ENCODE assay signal across 8 cellular contexts in genomic region chr12:72271401-72271740, GRCh38. TPM values are rescaled to one million over a fixed set of nuclear protein-coding genes. Genes with fewer than 3 reads are reported as not detected.
DNase-seq lines count a peak whose midpoint lies in the region; ATAC-seq and TF ChIP-seq lines count a peak whose summit lies in the region.

No MANE protein-coding gene starts in this region.

- no peak overlapping the region for H3K9ac ChIP-seq in Karpas-422 (ENCODE audit: low read length)

- H2AFZ ChIP-seq in Karpas-422 (ENCODE audit: low read length) = no peak overlapping the region

- no peaks in the 10 kb centered on the region for H3K4me1 ChIP-seq in Karpas-422 (ENCODE audit: low read length)

- H4K20me1 ChIP-seq in Karpas-422 (ENCODE audit: insufficient read depth, low read depth, low read length) = no peaks in the 10 kb centered on the region

- peaks cover 21% of the 10 kb centered on the region for H3K4me1 Mint-ChIP-seq in brain

- no peak for TF ChIP-seq CTCF in brain (conservative IDR thresholded peaks at IDR 0.05)

- no peak overlapping the region for H3K4me2 ChIP-seq in Karpas-422 (ENCODE audit: low read depth, low read length, poor library complexity, severe bottlenecking)

- in situ Hi-C loops in ACHN (cut with HindIII; ENCODE audit: low pct_ligation_motif_present, low pct_unique_long_range_greater_than_20kb, low sequenced_read_pairs) = no loop called here
- in situ Hi-C loops in KBM-7 (cut with MboI; ENCODE audit: low pct_unique_long_range_greater_than_20kb, low sequenced_read_pairs) = no loop called here

- no peaks in the 10 kb centered on the region for H3K27me3 ChIP-seq in Karpas-422 (ENCODE audit: low read length)

- DNase-seq in ACHN (peak; percentile 29), KBM-7 (peak; percentile 41), inferior parietal cortex (ENCODE audit: extremely low spot score) (peak; percentile 41), Karpas-422 (no peak)

- peak overlapping the region in 3 of 5 experiments; percentile 53 to 89 (median 67) for H3K27ac Mint-ChIP-seq in brain

- no peaks in the 10 kb centered on the region for H3K9me2 ChIP-seq in Karpas-422 (replicated peaks; ENCODE audit: insufficient read depth, low read length)

- no peaks in the 10 kb centered on the region for H3K36me3 Mint-ChIP-seq in brain

- ATAC-seq in GM18909 (IDR thresholded peaks at IDR 0.05; ENCODE audit: poor library complexity, unreplicated experiment) (no peak), HG02870 (IDR thresholded peaks at IDR 0.05; ENCODE audit: unreplicated experiment) (no peak)

- no peaks in the 10 kb centered on the region for H3K9me3 ChIP-seq in Karpas-422 (ENCODE audit: low read length)

- H3K4me3 ChIP-seq in Karpas-422 (ENCODE audit: low read length) = no peak overlapping the region

- H3K27me3 Mint-ChIP-seq in brain = peaks cover 48% of the 10 kb centered on the region

- H3K27ac ChIP-seq in temporal lobe (ENCODE audit: low read depth, low read length) (peak overlapping the region; percentile 9), Karpas-422 (ENCODE audit: low read length) (no peak overlapping the region)

- no peaks in the 10 kb centered on the region for H3K79me2 ChIP-seq in Karpas-422 (ENCODE audit: low read length)

- no peaks in the 10 kb centered on the region for H3K36me3 ChIP-seq in Karpas-422 (ENCODE audit: insufficient read depth, low read length)

- peak overlapping the region; percentile 88 to 97 (median 92) for H3K4me3 Mint-ChIP-seq in brain

- H3K9me3 Mint-ChIP-seq in brain = peaks cover 0 to 3% (median 0%) of the 10 kb centered on the region in 5 experiments

RNA-seq across cellular contexts. Expression of gene TRHDE, which starts 0.8 kb away (rescaled TPM):
- 0.29 TPM for polyA plus RNA-seq in brain (ENCODE audit: insufficient read depth, low read depth, low replicate concordance)
- 14.0 TPM for total RNA-seq in temporal lobe
- not detected in 2 replicates for total RNA-seq in Karpas-422 (2014; rRNA removed; shearing (Covaris generic); ENCODE audit: low replicate concordance)

Comparison
In these comparisons a context has a peak if more than half of its experiments do, and no peak if none do; other contexts are left out.
1. RNA of gene TRHDE, which starts 0.8 kb away (total RNA-seq): 14.0 TPM in temporal lobe (single experiment); not detected in Karpas-422; every median in the first group is over 10 times any median in the second.